2 cellular contexts compared by ENCODE assay signal in genomic region chr3:194134757-194135515, GRCh38.
TF ChIP-seq lines count a peak whose summit lies in the region.

No MANE protein-coding gene starts in this region.

TF ChIP-seq in HCT116, 20 proteins besides CTCF, POLR2A, EP300 and RAD21 (continued from another document):
- TF ChIP-seq ELF1 (IDR thresholded peaks at IDR 0.05; ENCODE audit: borderline replicate concordance, low read depth) (no peak), TCF7L2 (IDR thresholded peaks at IDR 0.05; ENCODE audit: borderline replicate concordance, extremely low read depth, insufficient read depth, insufficient read length) (peak; percentile 98), POLR2AphosphoS5 (IDR thresholded peaks at IDR 0.05; ENCODE audit: low read depth, low read length) (peak; percentile 47; the same call in 1 of the 2 replicates), SRF (IDR thresholded peaks at IDR 0.05; ENCODE audit: low read depth) (no peak), EGR1 (IDR thresholded peaks at IDR 0.05; ENCODE audit: low read depth) (no peak)
- TF ChIP-seq, protein P1, sequence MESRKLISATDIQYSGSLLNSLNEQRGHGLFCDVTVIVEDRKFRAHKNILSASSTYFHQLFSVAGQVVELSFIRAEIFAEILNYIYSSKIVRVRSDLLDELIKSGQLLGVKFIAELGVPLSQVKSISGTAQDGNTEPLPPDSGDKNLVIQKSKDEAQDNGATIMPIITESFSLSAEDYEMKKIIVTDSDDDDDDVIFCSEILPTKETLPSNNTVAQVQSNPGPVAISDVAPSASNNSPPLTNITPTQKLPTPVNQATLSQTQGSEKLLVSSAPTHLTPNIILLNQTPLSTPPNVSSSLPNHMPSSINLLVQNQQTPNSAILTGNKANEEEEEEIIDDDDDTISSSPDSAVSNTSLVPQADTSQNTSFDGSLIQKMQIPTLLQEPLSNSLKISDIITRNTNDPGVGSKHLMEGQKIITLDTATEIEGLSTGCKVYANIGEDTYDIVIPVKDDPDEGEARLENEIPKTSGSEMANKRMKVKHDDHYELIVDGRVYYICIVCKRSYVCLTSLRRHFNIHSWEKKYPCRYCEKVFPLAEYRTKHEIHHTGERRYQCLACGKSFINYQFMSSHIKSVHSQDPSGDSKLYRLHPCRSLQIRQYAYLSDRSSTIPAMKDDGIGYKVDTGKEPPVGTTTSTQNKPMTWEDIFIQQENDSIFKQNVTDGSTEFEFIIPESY (IDR thresholded peaks at IDR 0.05; ENCODE audit: extremely low read depth, insufficient replicate concordance, low read length), result no peak

TF ChIP-seq in SK-N-SH, 30 proteins besides CTCF, POLR2A, EP300 and RAD21 (continued from another document):
- TF ChIP-seq, protein P1 (IDR thresholded peaks at IDR 0.05; ENCODE audit: borderline replicate concordance, low read depth), result 0 out of 2 replicates have a peak, but pooled peaks have one; percentile 23
- TF ChIP-seq NFIC (IDR thresholded peaks at IDR 0.05; ENCODE audit: borderline replicate concordance) (peak; percentile 42; the same call in 1 of the 2 replicates), NRF1 (IDR thresholded peaks at IDR 0.05; ENCODE audit: low read depth, low read length) (no peak), CHD2 (IDR thresholded peaks at IDR 0.05; ENCODE audit: low read length, partially characterized antibody) (peak; percentile 23), FOSL2 (IDR thresholded peaks at IDR 0.05; ENCODE audit: borderline replicate concordance, low read depth) (no peak), SMC3 (IDR thresholded peaks at IDR 0.05; ENCODE audit: low read depth, low read length) (peak; percentile 2; the same call in 1 of the 2 replicates), GABPA (IDR thresholded peaks at IDR 0.05; ENCODE audit: low read depth) (0 out of 2 replicates have a peak, but pooled peaks have one; percentile 11), TEAD4 (IDR thresholded peaks at IDR 0.05; ENCODE audit: borderline replicate concordance, insufficient read depth) (peak; percentile 53; the same call in 1 of the 2 replicates), FOXM1 (IDR thresholded peaks at IDR 0.05; ENCODE audit: low read depth) (no peak; the same call in 1 of the 2 replicates), MAX (IDR thresholded peaks at IDR 0.05; ENCODE audit: low read depth) (peak; percentile 99), RCOR1 (IDR thresholded peaks at IDR 0.05; ENCODE audit: low read length) (peak; percentile 51; the same call in 1 of the 2 replicates), ELF1 (IDR thresholded peaks at IDR 0.05) (peak; percentile 27; the same call in 1 of the 2 replicates), MXI1 (IDR thresholded peaks at IDR 0.05; ENCODE audit: low read depth, low read length) (peak; percentile 98), RXRA (IDR thresholded peaks at IDR 0.05; ENCODE audit: borderline replicate concordance, low read depth) (peak; percentile 48; the same call in 1 of the 2 replicates), SIN3A (IDR thresholded peaks at IDR 0.05; ENCODE audit: borderline replicate concordance, low read depth, low read length) (peak; percentile 87), TAF1 (IDR thresholded peaks at IDR 0.05; ENCODE audit: borderline replicate concordance, low read depth, low read length) (no peak), REST (IDR thresholded peaks at IDR 0.05; ENCODE audit: low read depth, low read length) (peak; percentile 15; the same call in 1 of the 2 replicates), TCF12 (IDR thresholded peaks at IDR 0.05) (peak; percentile 49; the same call in 1 of the 2 replicates), MEF2A (IDR thresholded peaks at IDR 0.05; ENCODE audit: borderline replicate concordance, low read depth) (no peak; the same call in 1 of the 2 replicates), YY1 (IDR thresholded peaks at IDR 0.05; ENCODE audit: low read depth) (0 out of 2 replicates have a peak, but pooled peaks have one; percentile 5), JUND (IDR thresholded peaks at IDR 0.05) (no peak), RFX5 (IDR thresholded peaks at IDR 0.05; ENCODE audit: low read length) (no peak; the same call in 1 of the 2 replicates), POLR2AphosphoS5 (IDR thresholded peaks at IDR 0.05; ENCODE audit: low read depth, low read length) (0 out of 2 replicates have a peak, but pooled peaks have one; percentile 10)
- TF ChIP-seq, protein P2, sequence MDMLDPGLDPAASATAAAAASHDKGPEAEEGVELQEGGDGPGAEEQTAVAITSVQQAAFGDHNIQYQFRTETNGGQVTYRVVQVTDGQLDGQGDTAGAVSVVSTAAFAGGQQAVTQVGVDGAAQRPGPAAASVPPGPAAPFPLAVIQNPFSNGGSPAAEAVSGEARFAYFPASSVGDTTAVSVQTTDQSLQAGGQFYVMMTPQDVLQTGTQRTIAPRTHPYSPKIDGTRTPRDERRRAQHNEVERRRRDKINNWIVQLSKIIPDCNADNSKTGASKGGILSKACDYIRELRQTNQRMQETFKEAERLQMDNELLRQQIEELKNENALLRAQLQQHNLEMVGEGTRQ (IDR thresholded peaks at IDR 0.05; ENCODE audit: borderline replicate concordance, low read depth, low read length), result no peak
- TF ChIP-seq, protein P3, sequence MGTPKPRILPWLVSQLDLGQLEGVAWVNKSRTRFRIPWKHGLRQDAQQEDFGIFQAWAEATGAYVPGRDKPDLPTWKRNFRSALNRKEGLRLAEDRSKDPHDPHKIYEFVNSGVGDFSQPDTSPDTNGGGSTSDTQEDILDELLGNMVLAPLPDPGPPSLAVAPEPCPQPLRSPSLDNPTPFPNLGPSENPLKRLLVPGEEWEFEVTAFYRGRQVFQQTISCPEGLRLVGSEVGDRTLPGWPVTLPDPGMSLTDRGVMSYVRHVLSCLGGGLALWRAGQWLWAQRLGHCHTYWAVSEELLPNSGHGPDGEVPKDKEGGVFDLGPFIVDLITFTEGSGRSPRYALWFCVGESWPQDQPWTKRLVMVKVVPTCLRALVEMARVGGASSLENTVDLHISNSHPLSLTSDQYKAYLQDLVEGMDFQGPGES (IDR thresholded peaks at IDR 0.05; ENCODE audit: low read depth, low read length), result no peak
- TF ChIP-seq, protein P4, sequence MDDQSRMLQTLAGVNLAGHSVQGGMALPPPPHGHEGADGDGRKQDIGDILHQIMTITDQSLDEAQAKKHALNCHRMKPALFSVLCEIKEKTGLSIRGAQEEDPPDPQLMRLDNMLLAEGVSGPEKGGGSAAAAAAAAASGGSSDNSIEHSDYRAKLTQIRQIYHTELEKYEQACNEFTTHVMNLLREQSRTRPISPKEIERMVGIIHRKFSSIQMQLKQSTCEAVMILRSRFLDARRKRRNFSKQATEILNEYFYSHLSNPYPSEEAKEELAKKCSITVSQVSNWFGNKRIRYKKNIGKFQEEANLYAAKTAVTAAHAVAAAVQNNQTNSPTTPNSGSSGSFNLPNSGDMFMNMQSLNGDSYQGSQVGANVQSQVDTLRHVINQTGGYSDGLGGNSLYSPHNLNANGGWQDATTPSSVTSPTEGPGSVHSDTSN (IDR thresholded peaks at IDR 0.05), result peak; percentile 69; the same call in 1 of the 2 replicates
- TF ChIP-seq, protein P5, sequence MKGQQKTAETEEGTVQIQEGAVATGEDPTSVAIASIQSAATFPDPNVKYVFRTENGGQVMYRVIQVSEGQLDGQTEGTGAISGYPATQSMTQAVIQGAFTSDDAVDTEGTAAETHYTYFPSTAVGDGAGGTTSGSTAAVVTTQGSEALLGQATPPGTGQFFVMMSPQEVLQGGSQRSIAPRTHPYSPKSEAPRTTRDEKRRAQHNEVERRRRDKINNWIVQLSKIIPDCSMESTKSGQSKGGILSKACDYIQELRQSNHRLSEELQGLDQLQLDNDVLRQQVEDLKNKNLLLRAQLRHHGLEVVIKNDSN (IDR thresholded peaks at IDR 0.05; ENCODE audit: borderline replicate concordance, low read depth), result peak; percentile 71; the same call in 1 of the 2 replicates
